20 cellular contexts compared by ENCODE assay signal in the genomic region with DNA sequence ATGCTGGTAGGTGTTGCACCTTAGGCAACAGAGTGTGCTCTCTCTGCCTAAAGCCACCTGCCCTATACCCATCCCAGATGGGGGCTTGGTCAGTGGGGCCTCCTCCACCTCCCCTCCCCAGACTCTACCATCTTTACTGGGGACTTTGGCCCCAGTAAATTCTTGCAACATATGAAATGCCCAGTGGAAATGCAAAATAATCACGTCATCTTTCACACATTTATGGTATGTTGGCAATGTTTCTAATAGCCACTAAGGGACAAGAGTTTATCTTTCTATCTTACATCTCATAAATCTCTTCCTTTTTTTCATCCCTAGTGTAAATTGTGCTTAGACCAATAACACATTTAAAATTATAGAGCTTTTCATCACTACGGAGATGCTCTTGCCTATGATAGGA.
DNase-seq lines count a peak whose midpoint lies in the region; ATAC-seq lines count a peak whose summit lies in the region.
"Had no signal": no experiment of that assay in that cellular context is flagged by ENCODE, and none has a peak within 500 bp of the region (broad histone marks: within the 10 kb centered on the region; RNA-seq: fewer than 3 reads in every experiment).

No MANE protein-coding gene starts in this region.

- CTCF ChIA-PET in activated CD4-positive, alpha-beta memory T cell treated with anti-CD3 and anti-CD28 coated beads, Interleukin-2, amount 10 ng/mL, durations not matched to agents 7 days and 5 days (lab: Charles Lee), result interaction anchor here (1.0 kb wide), 1 partner anchor 524 kb away, joined by 3 read pairs; no protein-coding TSS in a partner anchor

- H3K27me3 Mint-ChIP-seq in activated CD4-positive, alpha-beta memory T cell treated with anti-CD3 and anti-CD28 coated beads, Interleukin-2, amount 10 ng/mL, durations not matched to agents 7 days and 5 days, result peaks cover 37% of the 10 kb centered on the region

- no peaks in the 10 kb centered on the region for H3K9me3 Mint-ChIP-seq in activated CD4-positive, alpha-beta memory T cell treated with anti-CD3 and anti-CD28 coated beads, Interleukin-2, amount 10 ng/mL, durations not matched to agents 7 days and 5 days
- H3K9me3 Mint-ChIP-seq: GM23338 had no signal

- H3K27ac ChIP-seq in SJSA1 (peak overlapping the region; percentile 32), skeletal muscle tissue (ENCODE audit: low read depth, low read length) (peak overlapping the region; percentile 67)
- H3K27ac ChIP-seq: testis, WERI-Rb-1 had no signal

- H3K27me3 ChIP-seq in SJSA1 (replicated peaks) (no peaks in the 10 kb centered on the region), skeletal muscle tissue (ENCODE audit: control insufficient read depth in 3 of 3, insufficient read depth in 3 of 3, low read length in 3 of 3) (no peaks in the 10 kb centered on the region)
- H3K27me3 ChIP-seq: BE2C, testis had no signal

- H3K36me3 ChIP-seq in SJSA1 (no peaks in the 10 kb centered on the region), skeletal muscle tissue (ENCODE audit: control insufficient read depth in 3 of 3, insufficient read depth in 3 of 3, low read length in 3 of 3) (no peaks in the 10 kb centered on the region)
- H3K36me3 ChIP-seq: BE2C, WERI-Rb-1 had no signal

- H3K27ac Mint-ChIP-seq in activated CD4-positive, alpha-beta memory T cell treated with anti-CD3 and anti-CD28 coated beads, Interleukin-2, amount 10 ng/mL, durations not matched to agents 7 days and 5 days, result no peak overlapping the region
- H3K27ac Mint-ChIP-seq: GM23338 had no signal

- no peaks in the 10 kb centered on the region for H3K9me3 ChIP-seq in SJSA1 (replicated peaks)
- no peaks in the 10 kb centered on the region for H3K9me3 ChIP-seq in skeletal muscle tissue (ENCODE audit: control insufficient read depth in 3 of 3, low read length in 3 of 3)
- H3K9me3 ChIP-seq: BE2C, testis had no signal

- no peak overlapping the region for H3K4me3 Mint-ChIP-seq in activated CD4-positive, alpha-beta memory T cell treated with anti-CD3 and anti-CD28 coated beads, Interleukin-2, amount 10 ng/mL, durations not matched to agents 7 days and 5 days
- H3K4me3 Mint-ChIP-seq: GM23338 had no signal

- H3K36me3 Mint-ChIP-seq in activated CD4-positive, alpha-beta memory T cell treated with anti-CD3 and anti-CD28 coated beads, Interleukin-2, amount 10 ng/mL, durations not matched to agents 7 days and 5 days (ENCODE audit: low read depth), result no peaks in the 10 kb centered on the region

- H3K9ac ChIP-seq in skeletal muscle tissue (ENCODE audit: low read depth in 1 of 3, low read length in 3 of 3), result peak overlapping the region in 2 of 3 donors; percentile 18 to 65

- no peak for ATAC-seq in HG03439 (IDR thresholded peaks at IDR 0.05; ENCODE audit: unreplicated experiment)
- ATAC-seq: GM23338, left cardiac atrium, sciatic nerve had no signal

- POLR2A ChIA-PET in activated CD4-positive, alpha-beta memory T cell treated with anti-CD3 and anti-CD28 coated beads, Interleukin-2, amount 10 ng/mL, durations not matched to agents 7 days and 5 days (lab: Charles Lee), result no interaction called here

- H3K4me1 ChIP-seq in SJSA1 (replicated peaks) (peaks cover 65% of the 10 kb centered on the region), skeletal muscle tissue (ENCODE audit: control insufficient read depth in 3 of 3, insufficient read depth in 3 of 3, low read length in 3 of 3) (peaks cover 10 to 29% (median 23%) of the 10 kb centered on the region in 3 donors)

- H3K4me3 ChIP-seq in SJSA1 (no peak overlapping the region), skeletal muscle tissue (ENCODE audit: low read length in 3 of 3) (peak overlapping the region in 1 of 3 donors; percentile 36)
- H3K4me3 ChIP-seq: GM23338, testis had no signal

- DNase-seq in HCEC 1CT, result peak; percentile 49
- DNase-seq in SJSA1 (ENCODE audit: low read depth in 1 of 2, low spot score in 2 of 2), result peak in 1 of 2 experiments; percentile 6
- peak; percentile 50 for DNase-seq in glomerular visceral epithelial cell (ENCODE audit: extremely low spot score)
- no peak for DNase-seq in NCI-H748 treated with DMSO at 0.1 percent for 48 hours (lab: John Stamatoyannopoulos, UW)
- no peak for DNase-seq in NCI-H446 (lab: John Stamatoyannopoulos, UW)
- DNase-seq in activated CD4-positive, alpha-beta memory T cell treated with anti-CD3 and anti-CD28 coated beads, Interleukin-2, amount 10 ng/mL, durations not matched to agents 7 days and 5 days, result no peak
- DNase-seq: activated CD8-positive, alpha-beta memory T cell treated with anti-CD3 and anti-CD28 coated beads for 24 hours; BE2C; central memory CD4-positive, alpha-beta T cell; effector CD4-positive, alpha-beta T cell; NCI-H1417 treated with DMSO at 0.1 percent for 48 hours; stimulated activated CD4-positive, alpha-beta T cell treated with anti-CD3 and anti-CD28 coated beads, Interleukin-4, amount 100 ng/mL, for 24 hours; T-helper 1 cell; testis; WERI-Rb-1 had no signal

- H3K4me1 Mint-ChIP-seq in activated CD4-positive, alpha-beta memory T cell treated with anti-CD3 and anti-CD28 coated beads, Interleukin-2, amount 10 ng/mL, durations not matched to agents 7 days and 5 days, result peaks cover 20% of the 10 kb centered on the region

Comparison
In these comparisons a context has a peak if more than half of its experiments do, and no peak if none do; other contexts are left out.
1. DNase-seq: peak in HCEC 1CT (single experiment) and glomerular visceral epithelial cell (single experiment); none in NCI-H748 treated with DMSO at 0.1 percent for 48 hours (single experiment), NCI-H446 (0 of 2) and activated CD4-positive, alpha-beta memory T cell treated with anti-CD3 and anti-CD28 coated beads, Interleukin-2, amount 10 ng/mL, durations not matched to agents 7 days and 5 days (single experiment).